14 cellular contexts compared by ENCODE assay signal in the genomic region with DNA sequence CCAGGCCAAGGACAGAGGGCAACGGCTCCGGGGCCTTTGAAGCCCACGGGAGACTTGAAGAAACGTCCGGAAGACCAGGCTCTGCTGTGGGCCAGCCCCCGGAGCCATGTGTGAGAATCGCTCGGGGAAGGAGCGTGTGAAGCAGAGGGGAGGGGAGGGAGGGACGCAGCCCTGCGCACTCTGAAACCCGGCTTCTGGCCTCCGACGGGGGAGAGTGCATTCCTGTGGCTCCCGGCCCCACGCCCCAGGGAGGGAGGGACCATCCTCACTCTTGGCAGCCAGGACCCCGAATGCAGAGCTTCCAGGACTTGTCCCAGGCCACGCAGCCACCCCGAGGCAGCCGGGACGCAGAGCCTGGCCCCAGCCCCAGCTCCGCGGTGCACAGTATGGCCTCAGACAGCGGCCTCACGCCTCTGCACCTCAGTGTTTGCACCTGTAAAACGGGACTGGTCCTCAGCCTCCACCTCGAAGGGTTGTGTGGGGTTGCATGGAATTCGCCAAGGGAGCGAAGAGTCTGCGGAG.
DNase-seq lines count a peak whose midpoint lies in the region; ATAC-seq and TF ChIP-seq lines count a peak whose summit lies in the region.
"Had no signal": no experiment of that assay in that cellular context is flagged by ENCODE, and none has a peak within 500 bp of the region (broad histone marks: within the 10 kb centered on the region; RNA-seq: fewer than 3 reads in every experiment).

No MANE protein-coding gene starts in this region.

- H3K36me3 ChIP-seq in ACC112 (ENCODE audit: insufficient read depth, low read length) (no peaks in the 10 kb centered on the region), HUES64 (ENCODE audit: insufficient read depth, low read length) (no peaks in the 10 kb centered on the region), endodermal cell (ENCODE audit: control insufficient read depth, insufficient read depth, low read length) (no peaks in the 10 kb centered on the region), lung (ENCODE audit: control insufficient read depth in 2 of 2, insufficient read depth in 2 of 2, low read length in 2 of 2) (no peaks in the 10 kb centered on the region)
- H3K36me3 ChIP-seq: gastroesophageal sphincter, WERI-Rb-1 had no signal

- H3K4me3 Mint-ChIP-seq in endodermal cell, result peak overlapping the region; percentile 26
- H3K4me3 Mint-ChIP-seq: activated T-helper 17 cell treated with anti-CD3 and anti-CD28 coated beads, Interleukin-2, amount 50 U/mL, for 72 hours had no signal

- peaks cover 19% of the 10 kb centered on the region for H3K4me1 ChIP-seq in ACC112 (ENCODE audit: control insufficient read depth, insufficient read depth, low read length, unreplicated experiment)
- peaks cover 15% of the 10 kb centered on the region for H3K4me1 ChIP-seq in HUES64 (ENCODE audit: insufficient read depth, low read length)
- no peaks in the 10 kb centered on the region for H3K4me1 ChIP-seq in endodermal cell (ENCODE audit: control insufficient read depth, insufficient read depth, low read length)
- peaks cover 0 to 18% of the 10 kb centered on the region in 2 donors for H3K4me1 ChIP-seq in lung (ENCODE audit: control insufficient read depth in 2 of 2, insufficient read depth in 2 of 2, low read length in 2 of 2)

- TF ChIP-seq CTCF in endodermal cell (conservative IDR thresholded peaks at IDR 0.05) (no peak), lung (IDR thresholded peaks at IDR 0.05; ENCODE audit: control extremely low read depth, extremely low read depth) (no peak)

- no peaks in the 10 kb centered on the region for H3K79me2 ChIP-seq in ACC112 (ENCODE audit: control insufficient read depth, insufficient read depth, low read length, unreplicated experiment)

- 10% methylated on average over 30 of the region's 30 CpGs for WGBS in HUES64
- 30 to 46% methylated on average over 8 to 30 of the region's 30 CpGs for whole genome bisulfite sequencing in endodermal cell (ENCODE audit: insufficient coverage in 1 of 2, insufficient read length in 1 of 2), 2 experiments
- WGBS in lung, 2 donors, result 25 to 34% methylated on average over 30 of the region's 30 CpGs

- peaks cover 23% of the 10 kb centered on the region for H3K27me3 Mint-ChIP-seq in endodermal cell (ENCODE audit: insufficient read depth)

- H3K27me3 ChIP-seq in ACC112 (ENCODE audit: insufficient read depth, low read length) (0 out of 2 replicates have a peak, but pooled peaks cover 9% of the 10 kb centered on the region), HUES64 (ENCODE audit: insufficient read depth, low read length) (peaks cover 27% of the 10 kb centered on the region), endodermal cell (ENCODE audit: control insufficient read depth, insufficient read depth, low read length, poor library complexity, severe bottlenecking) (peaks cover 24% of the 10 kb centered on the region), lung (ENCODE audit: control insufficient read depth, insufficient read depth) (peaks cover 13% of the 10 kb centered on the region)

- ATAC-seq in lung (ENCODE audit: insufficient read depth, low FRiP score) (peak; percentile 11), HG02678 (IDR thresholded peaks at IDR 0.05; ENCODE audit: unreplicated experiment) (no peak)
- ATAC-seq: activated T-helper 17 cell treated with anti-CD3 and anti-CD28 coated beads, Interleukin-2, amount 50 U/mL, for 72 hours; gastroesophageal sphincter had no signal

- no peaks in the 10 kb centered on the region for H3K9me3 Mint-ChIP-seq in endodermal cell
- H3K9me3 Mint-ChIP-seq: activated T-helper 17 cell treated with anti-CD3 and anti-CD28 coated beads, Interleukin-2, amount 50 U/mL, for 72 hours had no signal

- peak overlapping the region; percentile 22; the same call in 1 of the 2 replicates for H3K9ac ChIP-seq in HUES64 (ENCODE audit: low read depth, low read length)
- H3K9ac ChIP-seq in endodermal cell (ENCODE audit: extremely low read depth, low read length, poor library complexity, severe bottlenecking), result no peak overlapping the region

- H3K9me3 ChIP-seq in HUES64 (ENCODE audit: insufficient read depth, low read depth, low read length) (no peaks in the 10 kb centered on the region), endodermal cell (ENCODE audit: control insufficient read depth, low read length) (no peaks in the 10 kb centered on the region), lung (ENCODE audit: control insufficient read depth in 2 of 2, insufficient read depth in 1 of 2, low read length in 1 of 2) (peaks cover 0 to 2% of the 10 kb centered on the region in 2 donors)
- H3K9me3 ChIP-seq: gastroesophageal sphincter had no signal

- H3K4me1 Mint-ChIP-seq in endodermal cell, result peaks cover 11% of the 10 kb centered on the region

- H3K36me3 Mint-ChIP-seq in endodermal cell (ENCODE audit: low read depth), result no peaks in the 10 kb centered on the region

- no peak overlapping the region for H3K27ac Mint-ChIP-seq in endodermal cell

- H3K4me3 ChIP-seq in ACC112 (ENCODE audit: low read depth, low read length) (peak overlapping the region; percentile 2; the same call in 1 of the 2 replicates), HUES64 (ENCODE audit: low read length) (peak overlapping the region; percentile 43), endodermal cell (ENCODE audit: low read length) (no peak overlapping the region), lung (no peak overlapping the region)
- H3K4me3 ChIP-seq: gastroesophageal sphincter had no signal

- DNase-seq in endodermal cell, result peak; percentile 79
- DNase-seq in lung (ENCODE audit: low spot score), result no peak
- no peak for DNase-seq in NCI-H748 treated with DMSO at 0.1 percent for 48 hours (lab: John Stamatoyannopoulos, UW)
- no peak for DNase-seq in stimulated activated CD4-positive, alpha-beta T cell treated with anti-CD3 and anti-CD28 coated beads, Interleukin-15, amount 100 ng/mL, for 24 hours
- no peak for DNase-seq in effector CD4-positive, alpha-beta T cell
- DNase-seq: ACHN, cortex of kidney, NCI-H510A treated with DMSO at 0.1 percent for 48 hours, WERI-Rb-1 had no signal

- no peak overlapping the region for H3K27ac ChIP-seq in ACC112 (ENCODE audit: low read depth, low read length)
- no peak overlapping the region for H3K27ac ChIP-seq in HUES64 (ENCODE audit: low read depth, low read length)
- H3K27ac ChIP-seq in endodermal cell (ENCODE audit: low read depth, low read length), result no peak overlapping the region
- H3K27ac ChIP-seq in lung (ENCODE audit: low read depth in 1 of 2, low read length in 1 of 2), result no peak overlapping the region
- H3K27ac ChIP-seq: WERI-Rb-1 had no signal

- H2AFZ ChIP-seq in ACC112 (ENCODE audit: low read length, unreplicated experiment), result no peak overlapping the region

Comparison
In these comparisons a context has a peak if more than half of its experiments do, and no peak if none do; other contexts are left out.
1. H3K4me3 ChIP-seq: peak in ACC112 (single experiment) and HUES64 (single experiment); none in endodermal cell (single experiment) and lung (single experiment).